2 cellular contexts compared by ENCODE assay signal in the genomic region with DNA sequence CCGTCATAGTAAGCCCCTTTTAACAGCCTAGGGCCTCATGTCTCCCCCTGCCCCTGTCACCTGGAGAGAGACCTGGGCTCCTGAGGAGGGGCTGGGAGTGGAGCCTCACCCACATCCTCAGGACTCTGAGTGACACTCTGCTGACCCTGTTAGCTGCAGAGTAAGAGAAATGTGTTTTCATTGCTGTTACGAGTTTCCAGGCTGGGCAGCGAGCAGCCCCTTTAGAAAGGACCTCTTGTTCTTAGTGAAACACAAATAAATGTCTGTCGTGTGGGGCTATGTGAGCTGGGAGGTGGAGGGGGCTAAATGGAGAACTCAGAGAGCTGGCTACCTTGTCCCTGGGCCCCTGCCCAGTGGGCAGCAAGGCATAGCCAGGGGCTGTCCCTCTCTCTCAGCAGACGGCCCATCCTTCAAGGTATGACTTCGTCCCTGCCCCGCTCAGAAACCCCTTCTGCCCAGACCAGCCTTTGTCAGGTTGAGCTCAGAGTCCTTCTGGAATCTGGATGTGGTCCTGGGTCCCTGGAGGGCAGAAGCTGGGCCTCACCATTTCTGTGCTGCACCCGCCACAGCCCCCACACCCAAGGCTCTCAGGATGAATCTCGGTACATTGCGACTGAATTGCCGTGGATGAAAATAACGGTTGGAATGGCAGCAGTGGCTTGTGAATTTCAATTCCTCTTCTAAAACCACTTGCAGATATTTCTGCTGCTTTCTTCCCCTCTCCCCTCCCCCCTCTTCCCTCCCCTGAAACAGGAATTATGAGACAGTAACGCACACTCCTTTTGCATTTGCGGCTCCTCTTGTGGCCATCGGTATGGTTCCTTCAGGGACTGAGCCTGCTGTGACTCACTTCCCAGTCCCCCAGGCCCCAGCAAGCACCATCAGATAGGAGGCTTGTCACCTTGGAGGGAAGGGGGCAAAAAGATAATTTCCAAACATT.
TF ChIP-seq lines count a peak whose summit lies in the region.

No MANE protein-coding gene starts in this region.

TF ChIP-seq in HepG2, 621 proteins besides CTCF, POLR2A, EP300 and RAD21:
- no peak for TF ChIP-seq ISX (CRISPR knock-in tag; conservative IDR thresholded peaks at IDR 0.05)
- no peak for TF ChIP-seq NFIB (CRISPR knock-in tag; IDR thresholded peaks at IDR 0.05; ENCODE audit: borderline replicate concordance)
- no peak for TF ChIP-seq CBX2 (IDR thresholded peaks at IDR 0.05; ENCODE audit: low read depth, low read length)
- TF ChIP-seq CBX2 (CRISPR knock-in tag; IDR thresholded peaks at IDR 0.05; ENCODE audit: low read depth), result no peak
- no peak for TF ChIP-seq SIN3B (IDR thresholded peaks at IDR 0.05; ENCODE audit: low read length)
- no peak for TF ChIP-seq NR2F2 (IDR thresholded peaks at IDR 0.05; ENCODE audit: borderline replicate concordance, low read depth)
- no peak for TF ChIP-seq MYNN (CRISPR knock-in tag; IDR thresholded peaks at IDR 0.05; ENCODE audit: low read depth)
- no peak for TF ChIP-seq ZNF749 (CRISPR knock-in tag; IDR thresholded peaks at IDR 0.05; ENCODE audit: borderline replicate concordance)
- TF ChIP-seq ZNF615 (CRISPR knock-in tag; IDR thresholded peaks at IDR 0.05; ENCODE audit: borderline replicate concordance), result no peak
- TF ChIP-seq KLF15 (CRISPR knock-in tag; IDR thresholded peaks at IDR 0.05; ENCODE audit: borderline replicate concordance), result no peak
- no peak for TF ChIP-seq CEBPZ (IDR thresholded peaks at IDR 0.05; ENCODE audit: low read length)
- no peak for TF ChIP-seq ZNF674 (CRISPR knock-in tag; IDR thresholded peaks at IDR 0.05; ENCODE audit: low read depth)
- no peak for TF ChIP-seq ERF (CRISPR knock-in tag; IDR thresholded peaks at IDR 0.05)
- TF ChIP-seq ZNF503 (CRISPR knock-in tag; IDR thresholded peaks at IDR 0.05), result no peak
- no peak for TF ChIP-seq POLR2AphosphoS2 (IDR thresholded peaks at IDR 0.05; ENCODE audit: low read depth, low read length)

TF ChIP-seq in SK-N-SH treated with all-trans-retinoic acid at 6 μM for 48 hours, 23 proteins besides CTCF, POLR2A, EP300 and RAD21:
- TF ChIP-seq ZNF8 (CRISPR knock-in tag; IDR thresholded peaks at IDR 0.05), result no peak
- no peak for TF ChIP-seq CSDC2 (CRISPR knock-in tag; IDR thresholded peaks at IDR 0.05)
- no peak for TF ChIP-seq TOX (CRISPR knock-in tag; IDR thresholded peaks at IDR 0.05; ENCODE audit: borderline replicate concordance)
- TF ChIP-seq POU6F1 (CRISPR knock-in tag; IDR thresholded peaks at IDR 0.05; ENCODE audit: borderline replicate concordance, low read depth), result no peak
- TF ChIP-seq SNAI2 (CRISPR knock-in tag; IDR thresholded peaks at IDR 0.05), result no peak
- TF ChIP-seq RARB (CRISPR knock-in tag; IDR thresholded peaks at IDR 0.05), result no peak
- TF ChIP-seq, protein P1, sequence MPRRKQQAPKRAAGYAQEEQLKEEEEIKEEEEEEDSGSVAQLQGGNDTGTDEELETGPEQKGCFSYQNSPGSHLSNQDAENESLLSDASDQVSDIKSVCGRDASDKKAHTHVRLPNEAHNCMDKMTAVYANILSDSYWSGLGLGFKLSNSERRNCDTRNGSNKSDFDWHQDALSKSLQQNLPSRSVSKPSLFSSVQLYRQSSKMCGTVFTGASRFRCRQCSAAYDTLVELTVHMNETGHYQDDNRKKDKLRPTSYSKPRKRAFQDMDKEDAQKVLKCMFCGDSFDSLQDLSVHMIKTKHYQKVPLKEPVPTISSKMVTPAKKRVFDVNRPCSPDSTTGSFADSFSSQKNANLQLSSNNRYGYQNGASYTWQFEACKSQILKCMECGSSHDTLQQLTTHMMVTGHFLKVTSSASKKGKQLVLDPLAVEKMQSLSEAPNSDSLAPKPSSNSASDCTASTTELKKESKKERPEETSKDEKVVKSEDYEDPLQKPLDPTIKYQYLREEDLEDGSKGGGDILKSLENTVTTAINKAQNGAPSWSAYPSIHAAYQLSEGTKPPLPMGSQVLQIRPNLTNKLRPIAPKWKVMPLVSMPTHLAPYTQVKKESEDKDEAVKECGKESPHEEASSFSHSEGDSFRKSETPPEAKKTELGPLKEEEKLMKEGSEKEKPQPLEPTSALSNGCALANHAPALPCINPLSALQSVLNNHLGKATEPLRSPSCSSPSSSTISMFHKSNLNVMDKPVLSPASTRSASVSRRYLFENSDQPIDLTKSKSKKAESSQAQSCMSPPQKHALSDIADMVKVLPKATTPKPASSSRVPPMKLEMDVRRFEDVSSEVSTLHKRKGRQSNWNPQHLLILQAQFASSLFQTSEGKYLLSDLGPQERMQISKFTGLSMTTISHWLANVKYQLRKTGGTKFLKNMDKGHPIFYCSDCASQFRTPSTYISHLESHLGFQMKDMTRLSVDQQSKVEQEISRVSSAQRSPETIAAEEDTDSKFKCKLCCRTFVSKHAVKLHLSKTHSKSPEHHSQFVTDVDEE (CRISPR knock-in tag; IDR thresholded peaks at IDR 0.05), result no peak
- no peak for TF ChIP-seq ZC3H10 (CRISPR knock-in tag; IDR thresholded peaks at IDR 0.05)
- no peak for TF ChIP-seq ZNF565 (CRISPR knock-in tag; conservative IDR thresholded peaks at IDR 0.05; ENCODE audit: low read depth)
- TF ChIP-seq ISL1 (CRISPR knock-in tag; IDR thresholded peaks at IDR 0.05), result no peak
- no peak for TF ChIP-seq OSR1 (CRISPR knock-in tag; IDR thresholded peaks at IDR 0.05)
- TF ChIP-seq CREB5 (CRISPR knock-in tag; IDR thresholded peaks at IDR 0.05; ENCODE audit: low read depth), result no peak
- TF ChIP-seq BACH2 (CRISPR knock-in tag; IDR thresholded peaks at IDR 0.05; ENCODE audit: borderline replicate concordance), result no peak
- no peak for TF ChIP-seq ARNTL (CRISPR knock-in tag; IDR thresholded peaks at IDR 0.05; ENCODE audit: borderline replicate concordance, low read depth)
- no peak for TF ChIP-seq GLIS3 (CRISPR knock-in tag; IDR thresholded peaks at IDR 0.05)
- no peak for TF ChIP-seq TCF4 (CRISPR knock-in tag; IDR thresholded peaks at IDR 0.05; ENCODE audit: borderline replicate concordance)
- TF ChIP-seq ESRRG (CRISPR knock-in tag; IDR thresholded peaks at IDR 0.05), result no peak
- TF ChIP-seq ZNF70 (CRISPR knock-in tag; IDR thresholded peaks at IDR 0.05), result no peak
